ENCODE assay signal across 17 cellular contexts in genomic region chr22:17260950-17261349, GRCh38. TPM values are rescaled to one million over a fixed set of nuclear protein-coding genes. Genes with fewer than 3 reads are reported as not detected.
DNase-seq lines count a peak whose midpoint lies in the region; ATAC-seq lines count a peak whose summit lies in the region.
"Had no signal": no experiment of that assay in that cellular context is flagged by ENCODE, and none has a peak within 500 bp of the region (broad histone marks: within the 10 kb centered on the region; RNA-seq: fewer than 3 reads in every experiment).

No MANE protein-coding gene starts in this region.

- no peak overlapping the region for H3K23ac ChIP-seq in neuronal stem cell (ENCODE audit: low read depth, low read length, poor library complexity)

- peak; percentile 50 for DNase-seq in NCI-H1092 treated with DMSO at 0.1 percent for 48 hours (lab: John Stamatoyannopoulos, UW)
- DNase-seq in NCI-H1092 (lab: John Stamatoyannopoulos, UW): no peak
- DNase-seq in NCI-H2227 (lab: John Stamatoyannopoulos, UW; ENCODE audit: unreplicated experiment): peak; percentile 71
- no peak for DNase-seq in neuronal stem cell (ENCODE audit: low spot score)
- no peak for DNase-seq in activated naive CD4-positive, alpha-beta T cell treated with anti-CD3 and anti-CD28 coated beads, Interleukin-2, amount 50 U/mL, for 72 hours (ENCODE audit: low spot score in 2 of 2)
- no peak for DNase-seq in COLO829 (ENCODE audit: low spot score)
- DNase-seq in RPMI8226: no peak
- DNase-seq: activated CD4-positive, alpha-beta T cell treated with anti-CD3 and anti-CD28 coated beads, Interleukin-2, amount 50 U/mL, for 1 hour; activated T-cell treated with anti-CD3 and anti-CD28 coated beads, Interleukin-2, amount 50 U/mL, for 4 hours; CD4-positive, CD25-positive, alpha-beta regulatory T cell; cerebellar nuclear complex; right cardiac atrium; stimulated activated CD4-positive, alpha-beta T cell treated with anti-CD3 and anti-CD28 coated beads, Interleukin-4, amount 100 ng/mL, for 1 hour; upper lobe of right lung had no signal

- no peaks in the 10 kb centered on the region for H3K79me1 ChIP-seq in neuronal stem cell (ENCODE audit: low read depth, low read length)

- ATAC-seq in activated naive CD4-positive, alpha-beta T cell treated with anti-CD3 and anti-CD28 coated beads, Interleukin-2, amount 50 U/mL, for 72 hours: no peak
- ATAC-seq: activated T-cell treated with anti-CD3 and anti-CD28 coated beads, Interleukin-2, amount 50 U/mL, for 4 hours; right cardiac atrium; upper lobe of right lung had no signal

- H3K4me2 ChIP-seq in neuronal stem cell (ENCODE audit: insufficient read depth, low read length, poor library complexity, severe bottlenecking): peak overlapping the region; percentile 20

- H3K9ac ChIP-seq in iPS-15b (ENCODE audit: low read depth, low read length) (peak overlapping the region; percentile 77), neuronal stem cell (ENCODE audit: low read depth, low read length, poor library complexity) (no peak overlapping the region)

- no peaks in the 10 kb centered on the region for H3K36me3 Mint-ChIP-seq in activated naive CD4-positive, alpha-beta T cell treated with anti-CD3 and anti-CD28 coated beads, Interleukin-2, amount 50 U/mL, for 72 hours
- H3K36me3 Mint-ChIP-seq: CD4-positive, CD25-positive, alpha-beta regulatory T cell had no signal

- peak overlapping the region; percentile 1 for H2BK120ac ChIP-seq in neuronal stem cell (ENCODE audit: low read depth, low read length)

- no peak overlapping the region for H2BK15ac ChIP-seq in neuronal stem cell (ENCODE audit: low read length)

- H3K9me3 ChIP-seq in iPS-15b (ENCODE audit: control insufficient read depth, insufficient read depth, low read length) (no peaks in the 10 kb centered on the region), neuronal stem cell (replicated peaks in 1 of 2; ENCODE audit: control insufficient read depth in 2 of 2, insufficient read depth in 1 of 2, low read depth in 1 of 2, low read length in 2 of 2) (no peaks in the 10 kb centered on the region)
- H3K9me3 ChIP-seq: upper lobe of right lung had no signal

- no peak overlapping the region for H3K4ac ChIP-seq in neuronal stem cell (ENCODE audit: low read length)

- no CpG with 5 or more reads among the region's 8 CpGs for WGBS in neuronal stem cell (ENCODE audit: extremely low coverage in 2 of 2, insufficient read length in 2 of 2, insufficient replicate concordance in 1 of 2), 2 donors

- no peak overlapping the region for H3K27ac Mint-ChIP-seq in activated naive CD4-positive, alpha-beta T cell treated with anti-CD3 and anti-CD28 coated beads, Interleukin-2, amount 50 U/mL, for 72 hours

- H3K4me3 ChIP-seq in iPS-15b (ENCODE audit: low read depth, low read length): peak overlapping the region; percentile 31
- H3K4me3 ChIP-seq in neuronal stem cell (ENCODE audit: low read length in 2 of 2): no peak overlapping the region
- H3K4me3 ChIP-seq: upper lobe of right lung had no signal

- no peak overlapping the region for H2BK5ac ChIP-seq in neuronal stem cell (ENCODE audit: low read length)

- no peaks in the 10 kb centered on the region for H3K27me3 ChIP-seq in iPS-15b (ENCODE audit: control insufficient read depth, insufficient read depth, low read length)
- H3K27me3 ChIP-seq in neuronal stem cell (ENCODE audit: control insufficient read depth in 3 of 3, insufficient read depth in 3 of 3, low read depth in 1 of 3, low read length in 3 of 3): no peaks in the 10 kb centered on the region
- H3K27me3 ChIP-seq: upper lobe of right lung had no signal

- H3K27ac ChIP-seq in neuronal stem cell (replicated peaks; ENCODE audit: low read length): no peak overlapping the region
- H3K27ac ChIP-seq: 22Rv1, upper lobe of right lung had no signal

- no peak overlapping the region for H3K14ac ChIP-seq in neuronal stem cell (ENCODE audit: low read length)

- H2AK5ac ChIP-seq in neuronal stem cell (ENCODE audit: low read depth, low read length): no peak overlapping the region

- no peak overlapping the region for H4K91ac ChIP-seq in neuronal stem cell (ENCODE audit: low read depth, low read length, poor library complexity)

- H3K4me1 ChIP-seq in iPS-15b (ENCODE audit: control insufficient read depth, insufficient read depth, low read length) (peaks cover 62% of the 10 kb centered on the region), neuronal stem cell (ENCODE audit: control insufficient read depth in 2 of 2, insufficient read depth in 1 of 2, low read depth in 1 of 2, low read length in 2 of 2) (peaks cover 55 to 58% of the 10 kb centered on the region in 2 donors)

- no peak overlapping the region for H2BK12ac ChIP-seq in neuronal stem cell (ENCODE audit: low read length)

- H2AFZ ChIP-seq in neuronal stem cell (ENCODE audit: low read length): peak overlapping the region; percentile 46

- no peak overlapping the region for H3K18ac ChIP-seq in neuronal stem cell (ENCODE audit: low read length)

- H4K8ac ChIP-seq in neuronal stem cell (ENCODE audit: low read depth, low read length): no peak overlapping the region

- H3K36me3 ChIP-seq in iPS-15b (ENCODE audit: control insufficient read depth, insufficient read depth, low read length) (no peaks in the 10 kb centered on the region), neuronal stem cell (replicated peaks in 1 of 2; ENCODE audit: control insufficient read depth in 2 of 2, insufficient read depth in 2 of 2, low read length in 2 of 2) (no peaks in the 10 kb centered on the region)
- H3K36me3 ChIP-seq: upper lobe of right lung had no signal

- no peaks in the 10 kb centered on the region for H3K9me3 Mint-ChIP-seq in activated naive CD4-positive, alpha-beta T cell treated with anti-CD3 and anti-CD28 coated beads, Interleukin-2, amount 50 U/mL, for 72 hours
- H3K9me3 Mint-ChIP-seq: activated T-cell treated with anti-CD3 and anti-CD28 coated beads, Interleukin-2, amount 50 U/mL, for 4 hours; CD4-positive, CD25-positive, alpha-beta regulatory T cell had no signal

RNA-seq across cellular contexts. Expression of gene ADA2, which starts 41.7 kb away (rescaled TPM):
- polyA plus RNA-seq in neuronal stem cell (2013, experiment 1 of 2): 35.3 TPM
- 35.4 TPM for polyA plus RNA-seq in neuronal stem cell (2013, experiment 2 of 2)
- 1 to 10 TPM; 2.4 to 5.6 TPM for total RNA-seq in activated naive CD4-positive, alpha-beta T cell treated with anti-CD3 and anti-CD28 coated beads, Interleukin-2, amount 50 U/mL, for 72 hours
- total RNA-seq: G401 had no signal

Comparison
In these comparisons a context has a peak if more than half of its experiments do, and no peak if none do; other contexts are left out.
1. DNase-seq: peak in NCI-H1092 treated with DMSO at 0.1 percent for 48 hours (single experiment) and NCI-H2227 (single experiment); none in NCI-H1092 (single experiment), neuronal stem cell (single experiment), activated naive CD4-positive, alpha-beta T cell treated with anti-CD3 and anti-CD28 coated beads, Interleukin-2, amount 50 U/mL, for 72 hours (0 of 2), COLO829 (single experiment) and RPMI8226 (single experiment).